Comparison of ENCODE assay signal across 20 cellular contexts in genomic region chr15:59434481-59434880, GRCh38. TPM values are rescaled to one million over a fixed set of nuclear protein-coding genes. Genes with fewer than 3 reads are reported as not detected.
DNase-seq lines count a peak whose midpoint lies in the region; ATAC-seq and TF ChIP-seq lines count a peak whose summit lies in the region.
"Had no signal": no experiment of that assay in that cellular context is flagged by ENCODE, and none has a peak within 500 bp of the region (broad histone marks: within the 10 kb centered on the region; RNA-seq: fewer than 3 reads in every experiment).

No MANE protein-coding gene starts in this region.

- DNase-seq in M059J (ENCODE audit: low read depth) = peak; percentile 11
- peak; percentile 18 for DNase-seq in astrocyte of the cerebellum (ENCODE audit: low read depth)
- DNase-seq in esophagus muscularis mucosa (ENCODE audit: extremely low spot score) = peak; percentile 66
- peak; percentile 25 for DNase-seq in osteocyte (ENCODE audit: extremely low spot score, unreplicated experiment)
- DNase-seq in amniotic stem cell (lab: John Stamatoyannopoulos, UW) = no peak
- no peak for DNase-seq in AML-193 (lab: John Stamatoyannopoulos, UW)
- DNase-seq: 8988T; ACHN; C1 segment of cervical spinal cord; Calu3; CD4-positive, alpha-beta memory T cell; COR-L47; DMS153; DND-41; HFFc6 had no signal

- TF ChIP-seq EP300 in esophagus muscularis mucosa (IDR thresholded peaks at IDR 0.05) = no peak

- no peak overlapping the region for H3K27ac ChIP-seq in esophagus muscularis mucosa (replicated peaks in 1 of 4)
- H3K27ac ChIP-seq: A549 had no signal

- no peaks in the 10 kb centered on the region for H3K9me3 ChIP-seq in esophagus muscularis mucosa

- no peak for TF ChIP-seq POLR2A in esophagus muscularis mucosa (IDR thresholded peaks at IDR 0.05; ENCODE audit: low read depth)

- no peaks in the 10 kb centered on the region for H3K36me3 Mint-ChIP-seq in osteocyte (ENCODE audit: unreplicated experiment)

- peaks cover 13% of the 10 kb centered on the region for H3K4me1 Mint-ChIP-seq in osteocyte (ENCODE audit: unreplicated experiment)

- no peak overlapping the region for H3K4me3 ChIP-seq in astrocyte of the cerebellum (ENCODE audit: low read depth, low read length)
- H3K4me3 ChIP-seq in esophagus muscularis mucosa = no peak overlapping the region
- H3K4me3 ChIP-seq: A549, GM23338, HAP-1 had no signal

- H3K27me3 ChIP-seq in esophagus muscularis mucosa = no peaks in the 10 kb centered on the region

- intact Hi-C loops in esophagus muscularis mucosa (cut with DNase I) = no loop called here

- no peaks in the 10 kb centered on the region for H3K9me3 Mint-ChIP-seq in osteocyte (ENCODE audit: unreplicated experiment)

- no peak overlapping the region for H3K27ac Mint-ChIP-seq in osteocyte (ENCODE audit: unreplicated experiment)
- H3K27ac Mint-ChIP-seq: CD4-positive, alpha-beta memory T cell; GM23338; HFFc6 had no signal

- no peak for ATAC-seq in GM19452 (IDR thresholded peaks at IDR 0.05; ENCODE audit: unreplicated experiment)
- no peak for ATAC-seq in GM18909 (IDR thresholded peaks at IDR 0.05; ENCODE audit: poor library complexity, unreplicated experiment)
- ATAC-seq: A549, GM23338 had no signal

- peaks cover 67% of the 10 kb centered on the region for H3K27me3 Mint-ChIP-seq in osteocyte (ENCODE audit: unreplicated experiment)

- H3K4me3 Mint-ChIP-seq in osteocyte (ENCODE audit: unreplicated experiment) = no peak overlapping the region
- H3K4me3 Mint-ChIP-seq: GM23338, HFFc6 had no signal

- TF ChIP-seq CTCF in astrocyte of the cerebellum (IDR thresholded peaks at IDR 0.05; ENCODE audit: low read depth, low read length, missing control alignments) = no peak
- no peak for TF ChIP-seq CTCF in esophagus muscularis mucosa (IDR thresholded peaks at IDR 0.05)
- TF ChIP-seq CTCF in osteocyte (IDR thresholded peaks at IDR 0.05) = no peak

- H3K36me3 ChIP-seq in esophagus muscularis mucosa = no peaks in the 10 kb centered on the region
- H3K36me3 ChIP-seq: HAP-1 had no signal

- in situ Hi-C loops in astrocyte of the cerebellum (cut with HindIII; ENCODE audit: low sequenced_read_pairs) = no loop called here

- peaks cover 13 to 24% (median 20%) of the 10 kb centered on the region in 4 donors for H3K4me1 ChIP-seq in esophagus muscularis mucosa

- 79% methylated on average over 4 of the region's 4 CpGs for WGBS in esophagus muscularis mucosa

RNA-seq across cellular contexts. Expression of gene FAM81A, which starts 3.5 kb away (rescaled TPM):
- total RNA-seq in M059J (2014; rRNA removed; shearing (Covaris generic)) = 1.1 and 3.3 TPM in 2 replicates
- total RNA-seq in esophagus muscularis mucosa (1 to 10 TPM in 2 of 4 donors, under 1 TPM in 2; 0.33 to 1.2 (median 0.84) TPM), osteocyte (not detected in 2 replicates)
- total RNA-seq: CD4-positive, alpha-beta memory T cell; HFFc6 had no signal

Comparison
In these comparisons a context has a peak if more than half of its experiments do, and no peak if none do; other contexts are left out.
1. DNase-seq: peak in M059J (single experiment), astrocyte of the cerebellum (single experiment), esophagus muscularis mucosa (single experiment) and osteocyte (single experiment); none in amniotic stem cell (single experiment) and AML-193 (0 of 2).